Comparison of ENCODE assay signal across 22 cellular contexts in the genomic region with DNA sequence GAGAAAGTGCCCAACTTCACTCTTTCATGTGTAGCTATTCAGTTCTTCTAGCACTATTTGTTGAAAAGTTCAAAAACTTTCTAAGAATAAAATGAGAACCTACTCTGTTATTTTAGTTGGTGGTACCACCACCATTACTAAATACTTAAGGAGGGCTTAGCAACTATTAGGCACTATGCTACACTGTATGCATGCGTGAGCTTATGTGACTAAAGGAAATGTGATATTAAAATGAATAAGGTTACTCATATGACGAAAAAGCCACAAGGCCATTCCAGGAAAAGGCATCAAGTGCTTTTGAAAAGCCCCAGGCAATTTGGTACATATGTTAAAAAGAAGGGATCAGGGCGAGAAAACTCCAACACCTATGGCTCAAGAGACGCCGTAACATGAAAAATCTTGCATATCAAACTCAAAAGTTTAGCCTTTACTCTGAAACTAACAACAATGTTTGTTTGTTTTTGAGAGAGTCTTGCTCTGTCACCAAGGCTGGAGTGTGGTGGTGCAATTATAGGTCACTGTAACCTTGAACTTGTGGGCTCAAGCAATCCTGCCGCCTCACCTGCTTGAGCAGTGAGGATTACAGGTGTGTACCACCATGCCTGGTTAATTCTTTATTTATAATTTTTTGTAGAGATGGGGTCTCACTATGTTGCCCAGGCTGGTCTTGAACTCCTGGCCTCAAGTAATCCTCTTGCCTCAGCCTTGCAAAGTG.
"Had no signal": no experiment of that assay in that cellular context is flagged by ENCODE, and none has a peak within 500 bp of the region (broad histone marks: within the 10 kb centered on the region; RNA-seq: fewer than 3 reads in every experiment).

No MANE protein-coding gene starts in this region.

- H3K4me3 ChIP-seq: hepatocyte, left lung, lung, stomach, suprapubic skin, transverse colon, uterus had no signal

- H3K27me3 ChIP-seq: hepatocyte, left lung, stomach, suprapubic skin, transverse colon, uterus had no signal

- H3K27ac ChIP-seq: hepatocyte, left lung, stomach, suprapubic skin, transverse colon, uterus had no signal

- H3K27ac Mint-ChIP-seq: activated B cell treated with CpG ODN at 0.5 μM for 24 hours; activated naive CD8-positive, alpha-beta T cell; stimulated activated memory B cell treated with anti-CD40 and anti-IgM and Interleukin-4, amounts not matched to agents 10 μg/mL and 1 μg/mL and 100 μg/mL, for 72 hours had no signal

- H2AFZ ChIP-seq: hepatocyte had no signal

- H3K4me1 Mint-ChIP-seq: activated B cell treated with CpG ODN at 0.5 μM for 24 hours; immature natural killer cell; stimulated activated memory B cell treated with anti-CD40 and anti-IgM and Interleukin-4, amounts not matched to agents 10 μg/mL and 1 μg/mL and 100 μg/mL, for 72 hours had no signal

- FAIRE-seq: astrocyte, small intestine had no signal

- H3K9me3 Mint-ChIP-seq: activated B cell treated with CpG ODN at 0.5 μM for 24 hours; immature natural killer cell; naive thymus-derived CD4-positive, alpha-beta T cell; stimulated activated memory B cell treated with anti-CD40 and anti-IgM and Interleukin-4, amounts not matched to agents 10 μg/mL and 1 μg/mL and 100 μg/mL, for 72 hours had no signal

- H3K4me3 Mint-ChIP-seq: activated B cell treated with CpG ODN at 0.5 μM for 24 hours; activated naive CD8-positive, alpha-beta T cell; immature natural killer cell; stimulated activated memory B cell treated with anti-CD40 and anti-IgM and Interleukin-4, amounts not matched to agents 10 μg/mL and 1 μg/mL and 100 μg/mL, for 72 hours had no signal

- ATAC-seq: left lung; naive thymus-derived CD4-positive, alpha-beta T cell; sciatic nerve; stimulated activated memory B cell treated with anti-CD40 and anti-IgM and Interleukin-4, amounts not matched to agents 10 μg/mL and 1 μg/mL and 100 μg/mL, for 72 hours had no signal

- H3K36me3 ChIP-seq: uterus had no signal

- H3K4me2 ChIP-seq: hepatocyte had no signal

- H3K27me3 Mint-ChIP-seq: activated B cell treated with CpG ODN at 0.5 μM for 24 hours; activated naive CD8-positive, alpha-beta T cell; naive thymus-derived CD4-positive, alpha-beta T cell; stimulated activated memory B cell treated with anti-CD40 and anti-IgM and Interleukin-4, amounts not matched to agents 10 μg/mL and 1 μg/mL and 100 μg/mL, for 72 hours had no signal

- DNase-seq: activated B cell treated with CpG ODN at 0.5 μM for 24 hours; activated CD4-positive, alpha-beta T cell treated with anti-CD3 and anti-CD28 coated beads, Interleukin-2, amount 50 U/mL, for 48 hours; central memory CD4-positive, alpha-beta T cell; dermis blood vessel endothelial cell; effector CD8-positive, alpha-beta T cell; erythroblast; foreskin fibroblast; immature natural killer cell; left lung; naive thymus-derived CD4-positive, alpha-beta T cell; small intestine; stimulated activated CD4-positive, alpha-beta T cell treated with anti-CD3 and anti-CD28 coated beads, Interleukin-2, amount 100 ng/mL, for 24 hours; stomach; transverse colon; uterus had no signal

- H3K4me1 ChIP-seq: left lung, stomach, suprapubic skin, transverse colon, uterus had no signal

- H3K9me3 ChIP-seq: left lung, stomach, suprapubic skin, transverse colon, uterus had no signal

- H3K79me2 ChIP-seq: hepatocyte had no signal
